Comparison of ENCODE assay signal across 13 cellular contexts in genomic region chr18:45993441-45993840, GRCh38. TPM values are rescaled to one million over a fixed set of nuclear protein-coding genes. Genes with fewer than 3 reads are reported as not detected.
A peak's percentile ranks its signal among the peaks of the same experiment; 100 is the strongest.
DNase-seq lines count a peak whose midpoint lies in the region; FAIRE-seq and TF ChIP-seq lines count a peak whose summit lies in the region.
"Had no signal": no experiment of that assay in that cellular context is flagged by ENCODE, and none has a peak within 500 bp of the region (broad histone marks: within the 10 kb centered on the region; RNA-seq: fewer than 3 reads in every experiment).

No MANE protein-coding gene starts in this region.

- H2BK5ac ChIP-seq in mesendoderm (ENCODE audit: low read length), result no peak overlapping the region

- H3K27ac ChIP-seq in mesendoderm (ENCODE audit: low read depth, low read length), result no peak overlapping the region
- H3K27ac ChIP-seq: HL-60 had no signal

- H3K79me1 ChIP-seq in mesendoderm (ENCODE audit: low read length), result no peaks in the 10 kb centered on the region

- intact Hi-C loops in activated T-helper 2 cell treated with anti-CD3 and anti-CD28 coated beads, Interferon-gamma antibody, Interleukin-2, Interleukin-4, amounts not matched to agents 10 μg/mL and 5 μg/mL and 100 μg/mL, durations not matched to agents 14 hours and 24 hours and 36 hours (cut with micrococcal nuclease), result no loop called here

- H3K23ac ChIP-seq in mesendoderm (ENCODE audit: low read length), result no peak overlapping the region

- no peak overlapping the region for H3K18ac ChIP-seq in mesendoderm (ENCODE audit: low read length)

- H3K36me3 ChIP-seq in bronchial epithelial cell (ENCODE audit: control insufficient read depth, insufficient read depth, low read length), result peaks cover 2% of the 10 kb centered on the region
- H3K36me3 ChIP-seq in mesendoderm (ENCODE audit: control insufficient read depth, insufficient read depth, low read length), result no peaks in the 10 kb centered on the region

- H3K4me3 ChIP-seq in NB4 (ENCODE audit: low read depth, low read length) (no peak overlapping the region), bronchial epithelial cell (ENCODE audit: low read depth, low read length) (no peak overlapping the region), mesendoderm (ENCODE audit: low read length) (no peak overlapping the region)

- H3K27me3 Mint-ChIP-seq in chondrocyte (ENCODE audit: low read depth), result no peaks in the 10 kb centered on the region
- H3K27me3 Mint-ChIP-seq in activated T-helper 2 cell treated with anti-CD3 and anti-CD28 coated beads, Interferon-gamma antibody, Interleukin-2, Interleukin-4, amounts not matched to agents 10 μg/mL and 5 μg/mL and 100 μg/mL, durations not matched to agents 14 hours and 24 hours and 36 hours (ENCODE audit: low read depth), result no peaks in the 10 kb centered on the region

- H2BK15ac ChIP-seq in mesendoderm (replicated peaks; ENCODE audit: low read depth), result no peak overlapping the region

- H3K79me2 ChIP-seq in mesendoderm (ENCODE audit: control insufficient read depth, insufficient read depth, low read length), result no peaks in the 10 kb centered on the region

- peaks cover 3% of the 10 kb centered on the region for H3K4me1 ChIP-seq in mesendoderm (ENCODE audit: control insufficient read depth, low read depth, low read length)

- in situ Hi-C loops in Caki2 (cut with HindIII; ENCODE audit: low pct_unique_long_range_greater_than_20kb, low sequenced_read_pairs), result no loop called here

- peaks cover 8% of the 10 kb centered on the region for H3K4me1 Mint-ChIP-seq in chondrocyte (ENCODE audit: low read depth)
- H3K4me1 Mint-ChIP-seq in activated T-helper 2 cell treated with anti-CD3 and anti-CD28 coated beads, Interferon-gamma antibody, Interleukin-2, Interleukin-4, amounts not matched to agents 10 μg/mL and 5 μg/mL and 100 μg/mL, durations not matched to agents 14 hours and 24 hours and 36 hours (ENCODE audit: low read depth), result peaks cover 14% of the 10 kb centered on the region
- H3K4me1 Mint-ChIP-seq: nephron had no signal

- DNase-seq in Caki2 (ENCODE audit: low read depth) (peak; percentile 33), NB4 (ENCODE audit: low read depth) (peak; percentile 13), bronchial epithelial cell (ENCODE audit: low read depth) (peak; percentile 59), mesendoderm (peak; percentile 22), iPS-NIHi7 (ENCODE audit: extremely low spot score) (no peak), chondrocyte (ENCODE audit: low spot score) (no peak), NCI-H1092 treated with DMSO at 0.1 percent for 48 hours (lab: John Stamatoyannopoulos, UW) (no peak)
- DNase-seq in activated T-helper 2 cell treated with anti-CD3 and anti-CD28 coated beads, Interferon-gamma antibody, Interleukin-2, Interleukin-4, amounts not matched to agents 10 μg/mL and 5 μg/mL and 100 μg/mL, durations not matched to agents 14 hours and 24 hours and 36 hours (ENCODE audit: low spot score), result no peak
- DNase-seq: NCI-H187; stimulated activated CD4-positive, alpha-beta T cell treated with anti-CD3 and anti-CD28 coated beads, Interleukin-12 subunit alpha, Interleukin-12 subunit beta, amount 100 ng/mL, for 4 hours; stimulated activated CD8-positive, alpha-beta memory T cell treated with anti-CD3 and anti-CD28 coated beads, Interleukin-4, amount 100 ng/mL, for 48 hours had no signal

- no peak overlapping the region for H3K9ac ChIP-seq in mesendoderm (ENCODE audit: low read length)

- TF ChIP-seq CTCF in NB4 (IDR thresholded peaks at IDR 0.05; ENCODE audit: low read depth, low read length), result no peak
- no peak for TF ChIP-seq CTCF in bronchial epithelial cell (IDR thresholded peaks at IDR 0.05; ENCODE audit: insufficient read depth, low read length, severe bottlenecking)
- no peak for TF ChIP-seq CTCF in chondrocyte (IDR thresholded peaks at IDR 0.05)

- H3K4ac ChIP-seq in mesendoderm (ENCODE audit: low read depth, low read length), result no peak overlapping the region

- H2AK5ac ChIP-seq in mesendoderm (ENCODE audit: low read length), result no peak overlapping the region

- H3K4me2 ChIP-seq in mesendoderm (ENCODE audit: low read length), result no peak overlapping the region

- H3K56ac ChIP-seq in mesendoderm (ENCODE audit: low read length), result no peak overlapping the region

- H3K36me3 Mint-ChIP-seq in chondrocyte (ENCODE audit: low read depth), result peaks cover 3% of the 10 kb centered on the region
- H3K36me3 Mint-ChIP-seq in activated T-helper 2 cell treated with anti-CD3 and anti-CD28 coated beads, Interferon-gamma antibody, Interleukin-2, Interleukin-4, amounts not matched to agents 10 μg/mL and 5 μg/mL and 100 μg/mL, durations not matched to agents 14 hours and 24 hours and 36 hours (ENCODE audit: low read depth), result peaks cover 54% of the 10 kb centered on the region

- H3K27ac Mint-ChIP-seq in chondrocyte (ENCODE audit: unreplicated experiment), result no peak overlapping the region
- no peak overlapping the region for H3K27ac Mint-ChIP-seq in activated T-helper 2 cell treated with anti-CD3 and anti-CD28 coated beads, Interferon-gamma antibody, Interleukin-2, Interleukin-4, amounts not matched to agents 10 μg/mL and 5 μg/mL and 100 μg/mL, durations not matched to agents 14 hours and 24 hours and 36 hours
- H3K27ac Mint-ChIP-seq: nephron had no signal

- H3K4me3 Mint-ChIP-seq in chondrocyte (ENCODE audit: unreplicated experiment), result no peak overlapping the region
- no peak overlapping the region for H3K4me3 Mint-ChIP-seq in activated T-helper 2 cell treated with anti-CD3 and anti-CD28 coated beads, Interferon-gamma antibody, Interleukin-2, Interleukin-4, amounts not matched to agents 10 μg/mL and 5 μg/mL and 100 μg/mL, durations not matched to agents 14 hours and 24 hours and 36 hours (ENCODE audit: low read depth)
- H3K4me3 Mint-ChIP-seq: nephron had no signal

- H3K9me3 Mint-ChIP-seq in chondrocyte (ENCODE audit: low read depth), result no peaks in the 10 kb centered on the region
- peaks cover 4% of the 10 kb centered on the region for H3K9me3 Mint-ChIP-seq in activated T-helper 2 cell treated with anti-CD3 and anti-CD28 coated beads, Interferon-gamma antibody, Interleukin-2, Interleukin-4, amounts not matched to agents 10 μg/mL and 5 μg/mL and 100 μg/mL, durations not matched to agents 14 hours and 24 hours and 36 hours
- H3K9me3 Mint-ChIP-seq: nephron had no signal

- no peak overlapping the region for H4K5ac ChIP-seq in mesendoderm (ENCODE audit: low read length)

- no peak for TF ChIP-seq POLR2A in NB4 (IDR thresholded peaks at IDR 0.05; ENCODE audit: extremely low read depth, insufficient read length)

- no peak for FAIRE-seq in bronchial epithelial cell (lab: Jason Lieb, UNC)

- no CpG with 5 or more reads among the region's 4 CpGs for WGBS in mesendoderm (ENCODE audit: extremely low coverage, insufficient coverage, low lambda C conversion rate)

- H3K27me3 ChIP-seq in bronchial epithelial cell (ENCODE audit: control insufficient read depth, insufficient read depth, low read length), result no peaks in the 10 kb centered on the region
- H3K27me3 ChIP-seq in mesendoderm (ENCODE audit: insufficient read depth, low read length, poor library complexity), result no peaks in the 10 kb centered on the region

- no peak overlapping the region for H2BK120ac ChIP-seq in mesendoderm (ENCODE audit: low read depth, low read length)

- H4K8ac ChIP-seq in mesendoderm (ENCODE audit: low read depth, low read length), result no peak overlapping the region

RNA-seq across cellular contexts. Expression of gene EPG5, which starts 26.3 kb away (rescaled TPM):
- 2.4 and 4.0 TPM in 2 replicates for total RNA-seq in Caki2 (2014; rRNA removed; shearing (Covaris generic); ENCODE audit: low replicate concordance)
- total RNA-seq in bronchial epithelial cell (10.5 and 15.6 TPM in 2 replicates), chondrocyte (23.3 to 28.9 TPM (median 24.5 TPM) in 3 replicates)
- 4.0 TPM for polyA plus RNA-seq in mesendoderm (2013, experiment 1 of 2)
- 3.4 TPM for polyA plus RNA-seq in mesendoderm (2013, experiment 2 of 2)
- total RNA-seq in activated T-helper 2 cell treated with anti-CD3 and anti-CD28 coated beads, Interferon-gamma antibody, Interleukin-2, Interleukin-4, amounts not matched to agents 10 μg/mL and 5 μg/mL and 100 μg/mL, durations not matched to agents 14 hours and 24 hours and 36 hours, result 17.1 and 17.4 TPM in 2 replicates

Comparison
In these comparisons a context has a peak if more than half of its experiments do, and no peak if none do; other contexts are left out.
1. DNase-seq: peak in Caki2 (single experiment), NB4 (single experiment), bronchial epithelial cell (single experiment) and mesendoderm (single experiment); none in iPS-NIHi7 (single experiment), chondrocyte (single experiment), activated T-helper 2 cell treated with anti-CD3 and anti-CD28 coated beads, Interferon-gamma antibody, Interleukin-2, Interleukin-4, amounts not matched to agents 10 μg/mL and 5 μg/mL and 100 μg/mL, durations not matched to agents 14 hours and 24 hours and 36 hours (single experiment) and NCI-H1092 treated with DMSO at 0.1 percent for 48 hours (single experiment).